18 cellular contexts compared by ENCODE assay signal in genomic region chr1:94031591-94031990, GRCh38.
"Had no signal": no experiment of that assay in that cellular context is flagged by ENCODE, and none has a peak within 500 bp of the region (broad histone marks: within the 10 kb centered on the region; RNA-seq: fewer than 3 reads in every experiment).

No MANE protein-coding gene starts in this region.

- H3K9me3 ChIP-seq: tibial nerve, vagina had no signal

- DNase-seq: activated CD4-positive, alpha-beta memory T cell treated with anti-CD3 and anti-CD28 coated beads for 36 hours; activated CD4-positive, alpha-beta T cell treated with anti-CD3 and anti-CD28 coated beads for 48 hours; activated effector memory CD4-positive, alpha-beta T cell treated with Interleukin-2 at 50 U/mL for 16 hours; activated T-cell treated with anti-CD3 and anti-CD28 coated beads, Interleukin-2, amount 50 U/mL, for 72 hours; aorta; effector memory CD8-positive, alpha-beta T cell; hypothalamus; naive thymus-derived CD8-positive, alpha-beta T cell; retina; stimulated activated CD4-positive, alpha-beta T cell treated with anti-CD3 and anti-CD28 coated beads, Interleukin-12 subunit alpha, Interleukin-12 subunit beta, amount 100 ng/mL, for 4 hours; stimulated activated naive CD8-positive, alpha-beta T cell treated with anti-CD3 and anti-CD28 coated beads, Interleukin-15, amount 100 ng/mL, for 72 hours had no signal

- H3K9me3 Mint-ChIP-seq: activated CD4-positive, alpha-beta memory T cell treated with anti-CD3 and anti-CD28 coated beads for 36 hours; activated naive CD4-positive, alpha-beta T cell treated with anti-CD3 and anti-CD28 coated beads, Interleukin-2, amount 50 U/mL, for 24 hours; activated T-cell treated with anti-CD3 and anti-CD28 coated beads, Interleukin-2, amount 50 U/mL, for 72 hours; effector memory CD8-positive, alpha-beta T cell; naive thymus-derived CD8-positive, alpha-beta T cell; stimulated activated naive CD8-positive, alpha-beta T cell treated with anti-CD3 and anti-CD28 coated beads, Interleukin-15, amount 100 ng/mL, for 72 hours; T-helper 1 cell treated with Interleukin-12 subunit alpha and Interleukin-12 subunit beta and Interleukin-4 antibody, amounts not matched to agents 30 μg/mL and 1 μg/mL, for 36 hours had no signal

- H3K27ac Mint-ChIP-seq: activated CD4-positive, alpha-beta memory T cell treated with anti-CD3 and anti-CD28 coated beads for 36 hours; activated naive CD4-positive, alpha-beta T cell treated with anti-CD3 and anti-CD28 coated beads, Interleukin-2, amount 50 U/mL, for 24 hours; activated T-cell treated with anti-CD3 and anti-CD28 coated beads, Interleukin-2, amount 50 U/mL, for 72 hours; brain; effector memory CD8-positive, alpha-beta T cell; naive thymus-derived CD8-positive, alpha-beta T cell; progenitor cell of endocrine pancreas; stimulated activated naive CD8-positive, alpha-beta T cell treated with anti-CD3 and anti-CD28 coated beads, Interleukin-15, amount 100 ng/mL, for 72 hours; T-helper 1 cell treated with Interleukin-12 subunit alpha and Interleukin-12 subunit beta and Interleukin-4 antibody, amounts not matched to agents 30 μg/mL and 1 μg/mL, for 36 hours had no signal

- H3K27me3 Mint-ChIP-seq: activated naive CD4-positive, alpha-beta T cell treated with anti-CD3 and anti-CD28 coated beads, Interleukin-2, amount 50 U/mL, for 24 hours had no signal

- H3K4me3 ChIP-seq: tibial nerve, vagina had no signal

- H3K4me3 Mint-ChIP-seq: activated CD4-positive, alpha-beta memory T cell treated with anti-CD3 and anti-CD28 coated beads for 36 hours; activated naive CD4-positive, alpha-beta T cell treated with anti-CD3 and anti-CD28 coated beads, Interleukin-2, amount 50 U/mL, for 24 hours; activated T-cell treated with anti-CD3 and anti-CD28 coated beads, Interleukin-2, amount 50 U/mL, for 72 hours; brain; effector memory CD8-positive, alpha-beta T cell; naive thymus-derived CD8-positive, alpha-beta T cell; stimulated activated naive CD8-positive, alpha-beta T cell treated with anti-CD3 and anti-CD28 coated beads, Interleukin-15, amount 100 ng/mL, for 72 hours; T-helper 1 cell treated with Interleukin-12 subunit alpha and Interleukin-12 subunit beta and Interleukin-4 antibody, amounts not matched to agents 30 μg/mL and 1 μg/mL, for 36 hours had no signal

- H3K4me1 Mint-ChIP-seq: activated naive CD4-positive, alpha-beta T cell treated with anti-CD3 and anti-CD28 coated beads, Interleukin-2, amount 50 U/mL, for 24 hours; stimulated activated naive CD8-positive, alpha-beta T cell treated with anti-CD3 and anti-CD28 coated beads, Interleukin-15, amount 100 ng/mL, for 72 hours had no signal

- H3K27ac ChIP-seq: vagina had no signal

- H3K36me3 ChIP-seq: tibial nerve, vagina had no signal

- H3K36me3 Mint-ChIP-seq: activated CD4-positive, alpha-beta memory T cell treated with anti-CD3 and anti-CD28 coated beads for 36 hours; activated naive CD4-positive, alpha-beta T cell treated with anti-CD3 and anti-CD28 coated beads, Interleukin-2, amount 50 U/mL, for 24 hours; brain; naive thymus-derived CD8-positive, alpha-beta T cell had no signal

- H3K27me3 ChIP-seq: tibial nerve, vagina had no signal

- ATAC-seq: activated T-cell treated with anti-CD3 and anti-CD28 coated beads, Interleukin-2, amount 50 U/mL, for 72 hours; effector memory CD8-positive, alpha-beta T cell; esophagus mucosa; naive thymus-derived CD8-positive, alpha-beta T cell; stimulated activated naive CD8-positive, alpha-beta T cell treated with anti-CD3 and anti-CD28 coated beads, Interleukin-15, amount 100 ng/mL, for 72 hours had no signal
